In genomic region chr5:16862777-16863176, GRCh38 we compare ENCODE assay signal across 23 cellular contexts.
DNase-seq lines count a peak whose midpoint lies in the region; ATAC-seq and TF ChIP-seq lines count a peak whose summit lies in the region.
"Had no signal": no experiment of that assay in that cellular context is flagged by ENCODE, and none has a peak within 500 bp of the region (broad histone marks: within the 10 kb centered on the region; RNA-seq: fewer than 3 reads in every experiment).

No MANE protein-coding gene starts in this region.

- no peak for ATAC-seq in upper lobe of left lung (ENCODE audit: low FRiP score in 2 of 2)
- ATAC-seq: activated CD8-positive, alpha-beta memory T cell treated with anti-CD3 and anti-CD28 coated beads, Interleukin-2, amount 10 ng/mL, durations not matched to agents 7 days and 5 days; stimulated activated naive B cell treated with anti-CD40 and anti-IgM and Interleukin-4, amounts not matched to agents 10 μg/mL and 1 μg/mL and 100 μg/mL, for 72 hours had no signal

- 82 to 83% methylated on average over 2 to 3 of the region's 3 CpGs for WGBS in mesodermal cell (ENCODE audit: insufficient coverage in 2 of 2), 2 experiments
- WGBS in upper lobe of left lung, 2 donors, result 63 to 65% methylated on average over 3 of the region's 3 CpGs

- H3K27me3 ChIP-seq in HUES6 (ENCODE audit: control insufficient read depth, insufficient read depth, low read length), result no peaks in the 10 kb centered on the region
- no peaks in the 10 kb centered on the region for H3K27me3 ChIP-seq in upper lobe of left lung
- H3K27me3 ChIP-seq: colonic mucosa, ovary, thyroid gland had no signal

- peak overlapping the region in 4 of 5 experiments; percentile 21 to 75 (median 44) for H3K27ac Mint-ChIP-seq in brain
- H3K27ac Mint-ChIP-seq: activated CD8-positive, alpha-beta memory T cell treated with anti-CD3 and anti-CD28 coated beads, Interleukin-2, amount 10 ng/mL, durations not matched to agents 7 days and 5 days; activated naive CD8-positive, alpha-beta T cell; activated T-helper 1 cell treated with anti-CD3 and anti-CD28 coated beads, Interleukin-12 subunit alpha, Interleukin-12 subunit beta, Interleukin-2, Interleukin-4 antibody, amounts not matched to agents 30 ng/mL and 10 ng/mL and 1 ng/mL, durations not matched to agents 14 hours and 24 hours and 36 hours; stimulated activated naive B cell treated with anti-CD40 and anti-IgM and Interleukin-4, amounts not matched to agents 10 μg/mL and 1 μg/mL and 100 μg/mL, for 72 hours had no signal

- H3K4me1 ChIP-seq in HUES6 (ENCODE audit: control insufficient read depth, insufficient read depth, low read length) (peaks cover 56% of the 10 kb centered on the region), mesodermal cell (ENCODE audit: control insufficient read depth, insufficient read depth, low read length, poor library complexity, severe bottlenecking) (peaks cover 32% of the 10 kb centered on the region), upper lobe of left lung (peaks cover 8 to 38% (median 20%) of the 10 kb centered on the region in 4 donors)

- TF ChIP-seq POLR2A in upper lobe of left lung (IDR thresholded peaks at IDR 0.05), result no peak

- no peaks in the 10 kb centered on the region for H3K36me3 ChIP-seq in HUES6 (ENCODE audit: control insufficient read depth, insufficient read depth, low read length)
- H3K36me3 ChIP-seq in mesodermal cell (ENCODE audit: control insufficient read depth, insufficient read depth, low read length), result peaks cover 82% of the 10 kb centered on the region
- no peaks in the 10 kb centered on the region for H3K36me3 ChIP-seq in upper lobe of left lung
- H3K36me3 ChIP-seq: colonic mucosa, left ventricle myocardium inferior, ovary, thyroid gland had no signal

- DNase-seq in upper lobe of left lung, result no peak
- DNase-seq in pons (ENCODE audit: low spot score), result no peak
- DNase-seq in NCI-H69 (lab: John Stamatoyannopoulos, UW), result no peak
- no peak for DNase-seq in KBM-7
- DNase-seq: activated CD4-positive, alpha-beta T cell treated with anti-CD3 and anti-CD28 coated beads for 48 hours; activated CD8-positive, alpha-beta memory T cell treated with anti-CD3 and anti-CD28 coated beads, Interleukin-2, amount 10 ng/mL, durations not matched to agents 7 days and 5 days; colonic mucosa; COR-L47; H7; left ventricle myocardium inferior; NCI-H1417; NCI-H2107; NCI-H524 treated with DMSO at 0.1 percent for 48 hours; OCI-M1; ovary; SHP77; stimulated activated naive B cell treated with anti-CD40 and anti-IgM and Interleukin-4, amounts not matched to agents 10 μg/mL and 1 μg/mL and 100 μg/mL, for 72 hours; thyroid gland had no signal

- H3K4me3 ChIP-seq in HUES6 (ENCODE audit: low read depth, low read length), result no peak overlapping the region
- no peak overlapping the region for H3K4me3 ChIP-seq in mesodermal cell (ENCODE audit: extremely low read depth, insufficient read depth, low read length, poor library complexity, severe bottlenecking)
- no peak overlapping the region for H3K4me3 ChIP-seq in upper lobe of left lung
- H3K4me3 ChIP-seq: colonic mucosa, left ventricle myocardium inferior, ovary, thyroid gland had no signal

- peaks cover 84% of the 10 kb centered on the region for H3K4me1 Mint-ChIP-seq in brain
- H3K4me1 Mint-ChIP-seq: activated CD8-positive, alpha-beta memory T cell treated with anti-CD3 and anti-CD28 coated beads, Interleukin-2, amount 10 ng/mL, durations not matched to agents 7 days and 5 days had no signal

- no peaks in the 10 kb centered on the region for H3K36me3 Mint-ChIP-seq in brain
- H3K36me3 Mint-ChIP-seq: activated CD8-positive, alpha-beta memory T cell treated with anti-CD3 and anti-CD28 coated beads, Interleukin-2, amount 10 ng/mL, durations not matched to agents 7 days and 5 days; activated naive CD8-positive, alpha-beta T cell; stimulated activated naive B cell treated with anti-CD40 and anti-IgM and Interleukin-4, amounts not matched to agents 10 μg/mL and 1 μg/mL and 100 μg/mL, for 72 hours had no signal

- H3K4me3 Mint-ChIP-seq in brain, result no peak overlapping the region
- H3K4me3 Mint-ChIP-seq: activated CD8-positive, alpha-beta memory T cell treated with anti-CD3 and anti-CD28 coated beads, Interleukin-2, amount 10 ng/mL, durations not matched to agents 7 days and 5 days; activated naive CD8-positive, alpha-beta T cell; activated T-helper 1 cell treated with anti-CD3 and anti-CD28 coated beads, Interleukin-12 subunit alpha, Interleukin-12 subunit beta, Interleukin-2, Interleukin-4 antibody, amounts not matched to agents 30 ng/mL and 10 ng/mL and 1 ng/mL, durations not matched to agents 14 hours and 24 hours and 36 hours; stimulated activated naive B cell treated with anti-CD40 and anti-IgM and Interleukin-4, amounts not matched to agents 10 μg/mL and 1 μg/mL and 100 μg/mL, for 72 hours had no signal

- no peak overlapping the region for H3K9ac ChIP-seq in HUES6 (ENCODE audit: low read length)

- H3K27me3 Mint-ChIP-seq in brain, result peaks cover 3% of the 10 kb centered on the region
- H3K27me3 Mint-ChIP-seq: activated CD8-positive, alpha-beta memory T cell treated with anti-CD3 and anti-CD28 coated beads, Interleukin-2, amount 10 ng/mL, durations not matched to agents 7 days and 5 days; activated naive CD8-positive, alpha-beta T cell; stimulated activated naive B cell treated with anti-CD40 and anti-IgM and Interleukin-4, amounts not matched to agents 10 μg/mL and 1 μg/mL and 100 μg/mL, for 72 hours had no signal

- peaks cover 0 to 7% (median 4%) of the 10 kb centered on the region in 5 experiments for H3K9me3 Mint-ChIP-seq in brain
- H3K9me3 Mint-ChIP-seq: activated T-helper 1 cell treated with anti-CD3 and anti-CD28 coated beads, Interleukin-12 subunit alpha, Interleukin-12 subunit beta, Interleukin-2, Interleukin-4 antibody, amounts not matched to agents 30 ng/mL and 10 ng/mL and 1 ng/mL, durations not matched to agents 14 hours and 24 hours and 36 hours; stimulated activated naive B cell treated with anti-CD40 and anti-IgM and Interleukin-4, amounts not matched to agents 10 μg/mL and 1 μg/mL and 100 μg/mL, for 72 hours had no signal

- TF ChIP-seq EP300 in upper lobe of left lung (IDR thresholded peaks at IDR 0.05), result no peak

- TF ChIP-seq CTCF in brain (conservative IDR thresholded peaks at IDR 0.05) (no peak), upper lobe of left lung (IDR thresholded peaks at IDR 0.05) (no peak)

- H3K9me3 ChIP-seq in HUES6 (ENCODE audit: control insufficient read depth, insufficient read depth, low read depth, low read length) (peaks cover 5% of the 10 kb centered on the region), mesodermal cell (ENCODE audit: control insufficient read depth, low read length) (peaks cover 5% of the 10 kb centered on the region), upper lobe of left lung (peaks cover 0 to 7% (median 0%) of the 10 kb centered on the region in 4 donors)
- H3K9me3 ChIP-seq: colonic mucosa, ovary, thyroid gland had no signal

- in situ Hi-C loops in KBM-7 (cut with MboI; ENCODE audit: low pct_unique_long_range_greater_than_20kb, low sequenced_read_pairs), result no loop called here

- H3K27ac ChIP-seq in HUES6 (ENCODE audit: low read depth, low read length) (peak overlapping the region; percentile 38; the same call in 1 of the 2 replicates), mesodermal cell (ENCODE audit: low read depth, low read length, severe bottlenecking) (peak overlapping the region; percentile 42), upper lobe of left lung (peak overlapping the region; percentile 61 to 72 (median 68))
- H3K27ac ChIP-seq: colonic mucosa, left ventricle myocardium inferior, ovary, thyroid gland had no signal
